ENCODE assay signal across 8 cellular contexts in the genomic region with DNA sequence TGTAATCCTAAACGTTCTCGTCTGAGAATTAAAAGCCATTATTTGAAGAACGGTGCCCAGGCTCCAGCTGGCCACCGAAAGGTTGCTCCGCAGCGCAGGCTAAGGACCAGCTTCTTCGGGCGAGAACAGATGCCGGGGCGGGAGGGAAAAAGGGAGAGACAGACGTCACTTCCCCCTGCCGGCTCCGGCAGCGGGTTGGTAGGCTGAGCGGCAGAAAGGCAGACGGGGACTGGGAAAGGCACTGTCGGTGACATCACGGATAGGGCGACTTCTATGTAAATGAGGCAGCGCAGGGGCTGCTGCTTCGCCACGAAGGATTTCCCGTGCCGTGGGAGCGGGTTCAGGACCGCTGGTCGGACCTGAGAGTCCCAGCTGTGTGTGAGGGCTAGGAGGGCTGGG.
DNase-seq lines count a peak whose midpoint lies in the region; ATAC-seq and TF ChIP-seq lines count a peak whose summit lies in the region.
"Not testable (repeated sequence)": the region's sequence is repeated elsewhere in the genome, so short reads cannot be mapped to it uniquely, and the experiment has no call there.

No MANE protein-coding gene starts in this region.

- H3K9ac ChIP-seq in colonic mucosa (ENCODE audit: low read depth in 2 of 2, low read length in 2 of 2) = not testable (repeated sequence)

- not testable (repeated sequence) for H3K36me3 ChIP-seq in ACC112 (ENCODE audit: insufficient read depth, low read length); colonic mucosa

- not testable (repeated sequence) for H3K4me1 ChIP-seq in ACC112 (ENCODE audit: control insufficient read depth, insufficient read depth, low read length, unreplicated experiment); colonic mucosa

- H2AFZ ChIP-seq in ACC112 (ENCODE audit: low read length, unreplicated experiment) = not testable (repeated sequence)

- DNase-seq in HS-5 (ENCODE audit: low read depth) (peak; percentile 34), colonic mucosa (peak; percentile 89), left lobe of liver (ENCODE audit: low spot score) (peak; percentile 92)
- peak; percentile 84 for DNase-seq in NK-92 treated with Interleukin-12 subunit alpha and Interleukin-12 subunit beta, amount 100 ng/mL, for 24 hours (lab: John Stamatoyannopoulos, UW)
- peak; percentile 79 to 85 for DNase-seq in activated CD4-positive, alpha-beta T cell treated with anti-CD3 and anti-CD28 coated beads, Interleukin-2, amount 50 U/mL, for 48 hours
- DNase-seq in stimulated activated CD4-positive, alpha-beta T cell treated with anti-CD3 and anti-CD28 coated beads, Interleukin-15, amount 100 ng/mL, for 1 hour (ENCODE audit: low read depth in 1 of 2, low spot score in 1 of 2) = peak; percentile 62 to 64

- intact Hi-C loops in colonic mucosa (cut with DNase I) = not testable (repeated sequence)

- H3K27ac ChIP-seq in ACC112 (ENCODE audit: low read depth, low read length) (peak overlapping the region; percentile 52; the same call in 1 of the 2 replicates), colonic mucosa (peak overlapping the region; percentile 57)

- TF ChIP-seq CTCF in colonic mucosa (IDR thresholded peaks at IDR 0.05) = not testable (repeated sequence)

- not testable (repeated sequence) for H3K79me2 ChIP-seq in ACC112 (ENCODE audit: control insufficient read depth, insufficient read depth, low read length, unreplicated experiment)

- not testable (repeated sequence) for H3K9me3 ChIP-seq in colonic mucosa

- peak overlapping the region; percentile 65 for H3K4me3 ChIP-seq in ACC112 (ENCODE audit: low read depth, low read length)
- peak overlapping the region; percentile 20 for H3K4me3 ChIP-seq in colonic mucosa

- ATAC-seq in GM19372 (IDR thresholded peaks at IDR 0.05; ENCODE audit: low read depth, unreplicated experiment) (peak; percentile 46), left lobe of liver (peak; percentile 83)

- not testable (repeated sequence) for H3K27me3 ChIP-seq in ACC112 (ENCODE audit: insufficient read depth, low read length); colonic mucosa

Comparison
In these comparisons a context has a peak if more than half of its experiments do, and no peak if none do; other contexts are left out.
1. Peak in every context shown above with its lines: DNase-seq, ATAC-seq, H3K4me3 ChIP-seq and H3K27ac ChIP-seq.
2. DNase-seq: peak in every context shown above with its lines; median percentile 92 in left lobe of liver; 89 in colonic mucosa; 84 in NK-92 treated with Interleukin-12 subunit alpha and Interleukin-12 subunit beta, amount 100 ng/mL, for 24 hours; 82 in activated CD4-positive, alpha-beta T cell treated with anti-CD3 and anti-CD28 coated beads, Interleukin-2, amount 50 U/mL, for 48 hours; 63 in stimulated activated CD4-positive, alpha-beta T cell treated with anti-CD3 and anti-CD28 coated beads, Interleukin-15, amount 100 ng/mL, for 1 hour; 34 in HS-5.